ENCODE assay signal across 17 cellular contexts in the genomic region with DNA sequence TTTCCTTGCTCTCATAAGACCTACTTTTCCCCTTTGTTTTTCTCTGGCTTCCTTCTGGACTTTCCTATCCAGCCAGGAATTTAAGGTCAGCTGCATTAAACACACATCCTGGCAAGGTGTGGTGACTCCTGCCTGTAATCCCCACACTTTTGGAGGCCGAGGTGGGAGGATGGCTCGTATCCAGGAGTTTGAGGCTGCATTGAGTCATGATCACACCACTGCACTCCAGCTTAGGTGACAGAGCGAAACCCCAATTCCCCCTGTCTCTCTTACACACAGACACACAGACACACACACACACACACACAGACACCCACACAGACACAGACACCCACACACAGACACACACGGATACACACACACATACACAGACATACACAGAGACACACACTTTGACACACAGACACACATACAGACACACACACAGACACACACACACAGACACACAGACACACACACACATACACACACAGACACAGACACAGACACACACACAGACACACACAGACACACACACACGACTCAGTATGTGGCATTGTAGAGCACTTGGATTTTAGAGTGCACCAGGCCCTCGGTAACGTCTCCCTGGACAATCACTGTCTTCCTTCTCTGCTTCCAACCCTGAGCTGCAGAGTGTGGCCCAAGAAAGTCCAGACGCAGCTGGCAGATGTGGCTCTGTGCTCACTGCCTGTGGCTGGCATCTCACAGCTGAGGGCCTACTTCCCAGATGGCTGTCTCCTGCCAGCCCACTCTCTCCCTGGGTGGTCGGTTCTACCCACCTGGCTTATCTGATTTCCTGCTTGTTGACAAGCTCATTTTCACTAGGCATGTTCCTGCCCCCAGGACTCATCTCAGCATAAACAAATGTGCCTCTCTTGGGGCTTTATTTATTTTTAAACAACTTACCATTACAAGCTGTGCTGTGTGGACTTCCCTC. TPM values are rescaled to one million over a fixed set of nuclear protein-coding genes. Genes with fewer than 3 reads are reported as not detected.
DNase-seq lines count a peak whose midpoint lies in the region; ATAC-seq and TF ChIP-seq lines count a peak whose summit lies in the region.
"Had no signal": no experiment of that assay in that cellular context is flagged by ENCODE, and none has a peak within 500 bp of the region (broad histone marks: within the 10 kb centered on the region; RNA-seq: fewer than 3 reads in every experiment).

No MANE protein-coding gene starts in this region.

- H3K79me2 ChIP-seq in PC-3 (ENCODE audit: low read length) = no peaks in the 10 kb centered on the region

- H3K4me3 Mint-ChIP-seq in stimulated activated naive CD8-positive, alpha-beta T cell treated with anti-CD3 and anti-CD28 coated beads, Interleukin-15, Interleukin-2, amounts not matched to agents 100 ng/mL and 50 ng/mL, for 24 hours = no peak overlapping the region
- H3K4me3 Mint-ChIP-seq: IgD-negative memory B cell had no signal

- H3K9me3 Mint-ChIP-seq in stimulated activated naive CD8-positive, alpha-beta T cell treated with anti-CD3 and anti-CD28 coated beads, Interleukin-15, Interleukin-2, amounts not matched to agents 100 ng/mL and 50 ng/mL, for 24 hours = no peaks in the 10 kb centered on the region
- H3K9me3 Mint-ChIP-seq: IgD-negative memory B cell had no signal

- H3K27ac Mint-ChIP-seq in stimulated activated naive CD8-positive, alpha-beta T cell treated with anti-CD3 and anti-CD28 coated beads, Interleukin-15, Interleukin-2, amounts not matched to agents 100 ng/mL and 50 ng/mL, for 24 hours = peak overlapping the region; percentile 51

- in situ Hi-C loops in HAP-1 (cut with MboI; ENCODE audit: low sequenced_read_pairs) = no loop called here

- H2AFZ ChIP-seq in PC-3 (ENCODE audit: low read length) = no peak overlapping the region

- H3K4me3 ChIP-seq in PC-3 (ENCODE audit: low read length) (no peak overlapping the region), HAP-1 (no peak overlapping the region)
- H3K4me3 ChIP-seq: ascending aorta; BLaER1 treated with 17β-estradiol and CSF1 and Interleukin-3, amounts not matched to agents 10 nM and 100 nM; SK-N-MC; thyroid gland had no signal

- H3K36me3 ChIP-seq in PC-3 (ENCODE audit: low read depth, low read length) = no peaks in the 10 kb centered on the region
- no peaks in the 10 kb centered on the region for H3K36me3 ChIP-seq in HAP-1 (replicated peaks)

- no peak for TF ChIP-seq CTCF in PC-3 (conservative IDR thresholded peaks at IDR 0.05; ENCODE audit: low read depth, low read length)

- H3K4me1 ChIP-seq in PC-3 (ENCODE audit: insufficient read depth, low read length) = no peaks in the 10 kb centered on the region
- peaks cover 4% of the 10 kb centered on the region; the same call in 1 of the 2 replicates for H3K4me1 ChIP-seq in HAP-1
- H3K4me1 ChIP-seq: ascending aorta, thyroid gland had no signal

- H4K20me1 ChIP-seq in PC-3 (ENCODE audit: low read length) = no peaks in the 10 kb centered on the region

- H3K4me1 Mint-ChIP-seq in stimulated activated naive CD8-positive, alpha-beta T cell treated with anti-CD3 and anti-CD28 coated beads, Interleukin-15, Interleukin-2, amounts not matched to agents 100 ng/mL and 50 ng/mL, for 24 hours (ENCODE audit: low read depth) = no peaks in the 10 kb centered on the region

- ATAC-seq in stimulated activated naive CD8-positive, alpha-beta T cell treated with anti-CD3 and anti-CD28 coated beads, Interleukin-15, Interleukin-2, amounts not matched to agents 100 U/mL and 50 U/mL, for 24 hours = no peak
- ATAC-seq in PC-3 = no peak

- POLR2A ChIA-PET in PC-3 (lab: Charles Lee; ENCODE audit: unreplicated experiment) = no interaction called here

- H3F3A ChIP-seq in PC-3 (ENCODE audit: low read length, unreplicated experiment) = no peaks in the 10 kb centered on the region

- no peak overlapping the region for H3K4me2 ChIP-seq in PC-3 (ENCODE audit: low read length)

- no peak for DNase-seq in stimulated activated naive CD8-positive, alpha-beta T cell treated with anti-CD3 and anti-CD28 coated beads, Interleukin-15, Interleukin-2, amounts not matched to agents 100 U/mL and 50 U/mL, for 24 hours
- DNase-seq in PC-3 (peak; percentile 26), iris pigment epithelial cell (ENCODE audit: low read depth) (peak; percentile 13), SIG-M5 (lab: John Stamatoyannopoulos, UW) (no peak), GDM1 (lab: John Stamatoyannopoulos, UW) (no peak), HAP-1 (ENCODE audit: low spot score in 2 of 2) (no peak)
- DNase-seq: effector CD4-positive, alpha-beta T cell; foreskin fibroblast; midbrain; NCI-H1105; stimulated activated CD4-positive, alpha-beta T cell treated with anti-CD3 and anti-CD28 coated beads, Interleukin-15, amount 100 ng/mL, for 24 hours; thyroid gland had no signal

- BruUV-seq in PC-3 (replicated peaks; lab: Mats Ljungman, UMichigan) = no TSS peak

- H3K9ac ChIP-seq in PC-3 (ENCODE audit: low read length) = no peak overlapping the region
- H3K9ac ChIP-seq: BLaER1 treated with 17β-estradiol and CSF1 and Interleukin-3, amounts not matched to agents 10 nM and 100 nM had no signal

- peaks cover 50% of the 10 kb centered on the region for H3K36me3 Mint-ChIP-seq in stimulated activated naive CD8-positive, alpha-beta T cell treated with anti-CD3 and anti-CD28 coated beads, Interleukin-15, Interleukin-2, amounts not matched to agents 100 ng/mL and 50 ng/mL, for 24 hours (ENCODE audit: low read depth)

- H3K27me3 ChIP-seq in PC-3 (ENCODE audit: low read length) = no peaks in the 10 kb centered on the region
- H3K27me3 ChIP-seq in HAP-1 (ENCODE audit: low read depth) = no peaks in the 10 kb centered on the region
- H3K27me3 ChIP-seq: ascending aorta; BLaER1 treated with 17β-estradiol and CSF1 and Interleukin-3, amounts not matched to agents 10 nM and 100 nM; thyroid gland had no signal

- H3K27ac ChIP-seq in PC-3 (ENCODE audit: low read length) = no peak overlapping the region
- H3K27ac ChIP-seq: ascending aorta; BLaER1 treated with 17β-estradiol and CSF1 and Interleukin-3, amounts not matched to agents 10 nM and 100 nM; SK-N-MC; thyroid gland had no signal

- no peaks in the 10 kb centered on the region for H3K9me3 ChIP-seq in PC-3 (ENCODE audit: low read length)
- H3K9me3 ChIP-seq in HAP-1 = no peaks in the 10 kb centered on the region
- H3K9me3 ChIP-seq: ascending aorta; BLaER1 treated with 17β-estradiol and CSF1 and Interleukin-3, amounts not matched to agents 10 nM and 100 nM; thyroid gland had no signal

- CTCF ChIA-PET in PC-3 (lab: Charles Lee) = no interaction called here

- H3K9me2 ChIP-seq in PC-3 (replicated peaks; ENCODE audit: low read length) = no peaks in the 10 kb centered on the region

- H3K27me3 Mint-ChIP-seq in stimulated activated naive CD8-positive, alpha-beta T cell treated with anti-CD3 and anti-CD28 coated beads, Interleukin-15, Interleukin-2, amounts not matched to agents 100 ng/mL and 50 ng/mL, for 24 hours = no peaks in the 10 kb centered on the region
- H3K27me3 Mint-ChIP-seq: IgD-negative memory B cell had no signal

- intact Hi-C loops in PC-3 (cut with micrococcal nuclease) = no loop called here

RNA-seq across cellular contexts. Expression of gene NLRP1, which starts 39.0 kb away (rescaled TPM):
- total RNA-seq in PC-3 (2014; rRNA removed) = 1.8 and 2.2 TPM in 2 replicates

RNA-seq across cellular contexts. Expression of gene MIS12, which starts 59.0 kb away (rescaled TPM):
- 9.3 and 10.6 TPM in 2 replicates for total RNA-seq in PC-3 (2014; rRNA removed)

RNA-seq across cellular contexts. Expression of gene DERL2, which starts 59.3 kb away (rescaled TPM):
- 18.1 and 38.7 TPM in 2 replicates for total RNA-seq in PC-3 (2014; rRNA removed)

Comparison
In these comparisons a context has a peak if more than half of its experiments do, and no peak if none do; other contexts are left out.
1. DNase-seq: peak in PC-3 (single experiment) and iris pigment epithelial cell (single experiment); none in stimulated activated naive CD8-positive, alpha-beta T cell treated with anti-CD3 and anti-CD28 coated beads, Interleukin-15, Interleukin-2, amounts not matched to agents 100 U/mL and 50 U/mL, for 24 hours (single experiment), SIG-M5 (single experiment), GDM1 (single experiment) and HAP-1 (0 of 2).